18 cellular contexts compared by ENCODE assay signal in the genomic region with DNA sequence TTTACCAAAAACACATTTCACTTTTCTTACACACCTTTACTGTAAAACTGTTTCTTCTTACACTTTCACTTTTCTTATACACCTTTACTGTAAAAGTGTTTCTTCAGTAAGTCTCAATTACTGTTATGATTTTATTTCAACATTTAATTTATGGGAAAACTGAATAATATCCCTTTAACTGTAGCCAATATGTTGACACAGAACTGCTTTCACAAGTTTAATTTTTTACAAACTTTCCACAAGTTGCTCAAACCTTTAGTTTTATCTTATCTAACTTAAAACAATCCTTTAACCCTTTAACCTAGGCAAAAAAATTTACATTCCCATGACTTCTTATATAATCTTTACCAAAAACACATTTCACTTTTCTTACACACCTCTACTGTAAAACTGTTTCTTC.
DNase-seq lines count a peak whose midpoint lies in the region; ATAC-seq, FAIRE-seq and TF ChIP-seq lines count a peak whose summit lies in the region.
"Had no signal": no experiment of that assay in that cellular context is flagged by ENCODE, and none has a peak within 500 bp of the region (broad histone marks: within the 10 kb centered on the region; RNA-seq: fewer than 3 reads in every experiment).

No MANE protein-coding gene starts in this region.

- H3K27me3 ChIP-seq in pancreas: no peaks in the 10 kb centered on the region
- no peaks in the 10 kb centered on the region for H3K27me3 ChIP-seq in MG63

- no peaks in the 10 kb centered on the region for H3K9me3 ChIP-seq in A549
- H3K9me3 ChIP-seq in pancreas: no peaks in the 10 kb centered on the region
- H3K9me3 ChIP-seq in MG63: no peaks in the 10 kb centered on the region

- no peak for TF ChIP-seq RAD21 in A549 (conservative IDR thresholded peaks at IDR 0.05 in 1 of 2, IDR thresholded peaks at IDR 0.05 in 1 of 2)

- TF ChIP-seq CTCF in A549 (IDR thresholded peaks at IDR 0.05): no peak
- no peak for TF ChIP-seq CTCF in pancreas (IDR thresholded peaks at IDR 0.05)

- CTCF ChIA-PET in A549 (lab: Yijun Ruan, JAX): no interaction called here

- H3K36me3 ChIP-seq in pancreas (no peaks in the 10 kb centered on the region), MG63 (no peaks in the 10 kb centered on the region)

- TF ChIP-seq POLR2A in A549 (IDR thresholded peaks at IDR 0.05; ENCODE audit: low read length): no peak
- TF ChIP-seq POLR2A in GM12892 (IDR thresholded peaks at IDR 0.05; ENCODE audit: low read depth, low read length): no peak

- H3K4me3 ChIP-seq in A549: no peak overlapping the region
- H3K4me3 ChIP-seq in pancreas: no peak overlapping the region
- no peak overlapping the region for H3K4me3 ChIP-seq in MG63
- H3K4me3 ChIP-seq: GM12878, GM23248 had no signal

- DNase-seq in A549 (ENCODE audit: low read depth in 1 of 2, low spot score in 1 of 2) (no peak), GM12892 (ENCODE audit: insufficient read length) (no peak), pancreas (no peak), Right ventricle myocardium superior (no peak), MG63 (no peak)
- DNase-seq: AML-193; CD4-positive, alpha-beta T cell; DMS79 treated with DMSO at 0.1 percent for 48 hours; GM23248; HCEC 1CT; KBM-7 had no signal

- TF ChIP-seq EP300 in A549 (IDR thresholded peaks at IDR 0.05): no peak

- FAIRE-seq in A549 (lab: Jason Lieb, UNC): peak; percentile 59
- peak; percentile 67 for FAIRE-seq in GM12892 (lab: Jason Lieb, UNC)
- FAIRE-seq in islet of Langerhans (lab: Jason Lieb, UNC): peak; percentile 75
- no peak for FAIRE-seq in pancreas (lab: Jason Lieb, UNC)
- FAIRE-seq: GM12878, GM19239, H54, HTR-8/SVneo had no signal

- POLR2A ChIA-PET in A549 (lab: Yijun Ruan, JAX): no interaction called here

- no peak for ATAC-seq in A549
- peak; percentile 30 to 61 (median 44) for ATAC-seq in pancreas
- no peak for ATAC-seq in Right ventricle myocardium superior (ENCODE audit: poor library complexity)
- no peak for ATAC-seq in GM19467 (IDR thresholded peaks at IDR 0.05; ENCODE audit: unreplicated experiment)
- ATAC-seq: GM12878 had no signal

- no peak overlapping the region for H3K4me2 ChIP-seq in A549

- intact Hi-C loops in pancreas (cut with DNase I) (no loop called here), Right ventricle myocardium superior (cut with DNase I) (no loop called here)

- H3K27ac ChIP-seq in A549 (no peak overlapping the region), pancreas (peak overlapping the region in 2 of 4 donors; percentile 42 to 44)
- H3K27ac ChIP-seq: C4-2B, GM23248 had no signal

- no peaks in the 10 kb centered on the region for H3K4me1 ChIP-seq in A549
- peaks cover 15 to 47% (median 22%) of the 10 kb centered on the region in 3 donors for H3K4me1 ChIP-seq in pancreas

TF ChIP-seq in A549, 52 proteins besides CTCF, POLR2A, EP300 and RAD21:
- TF ChIP-seq, protein P1, sequence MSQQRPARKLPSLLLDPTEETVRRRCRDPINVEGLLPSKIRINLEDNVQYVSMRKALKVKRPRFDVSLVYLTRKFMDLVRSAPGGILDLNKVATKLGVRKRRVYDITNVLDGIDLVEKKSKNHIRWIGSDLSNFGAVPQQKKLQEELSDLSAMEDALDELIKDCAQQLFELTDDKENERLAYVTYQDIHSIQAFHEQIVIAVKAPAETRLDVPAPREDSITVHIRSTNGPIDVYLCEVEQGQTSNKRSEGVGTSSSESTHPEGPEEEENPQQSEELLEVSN (IDR thresholded peaks at IDR 0.05; ENCODE audit: borderline replicate concordance, low read depth): no peak
- TF ChIP-seq, protein P2, sequence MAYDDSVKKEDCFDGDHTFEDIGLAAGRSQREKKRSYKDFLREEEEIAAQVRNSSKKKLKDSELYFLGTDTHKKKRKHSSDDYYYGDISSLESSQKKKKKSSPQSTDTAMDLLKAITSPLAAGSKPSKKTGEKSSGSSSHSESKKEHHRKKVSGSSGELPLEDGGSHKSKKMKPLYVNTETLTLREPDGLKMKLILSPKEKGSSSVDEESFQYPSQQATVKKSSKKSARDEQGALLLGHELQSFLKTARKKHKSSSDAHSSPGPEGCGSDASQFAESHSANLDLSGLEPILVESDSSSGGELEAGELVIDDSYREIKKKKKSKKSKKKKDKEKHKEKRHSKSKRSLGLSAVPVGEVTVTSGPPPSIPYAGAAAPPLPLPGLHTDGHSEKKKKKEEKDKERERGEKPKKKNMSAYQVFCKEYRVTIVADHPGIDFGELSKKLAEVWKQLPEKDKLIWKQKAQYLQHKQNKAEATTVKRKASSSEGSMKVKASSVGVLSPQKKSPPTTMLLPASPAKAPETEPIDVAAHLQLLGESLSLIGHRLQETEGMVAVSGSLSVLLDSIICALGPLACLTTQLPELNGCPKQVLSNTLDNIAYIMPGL (CRISPR knock-in tag; IDR thresholded peaks at IDR 0.05; ENCODE audit: borderline replicate concordance): no peak
- TF ChIP-seq POLR2AphosphoS2 (conservative IDR thresholded peaks at IDR 0.05; ENCODE audit: low read length): no peak
- TF ChIP-seq, protein P3, sequence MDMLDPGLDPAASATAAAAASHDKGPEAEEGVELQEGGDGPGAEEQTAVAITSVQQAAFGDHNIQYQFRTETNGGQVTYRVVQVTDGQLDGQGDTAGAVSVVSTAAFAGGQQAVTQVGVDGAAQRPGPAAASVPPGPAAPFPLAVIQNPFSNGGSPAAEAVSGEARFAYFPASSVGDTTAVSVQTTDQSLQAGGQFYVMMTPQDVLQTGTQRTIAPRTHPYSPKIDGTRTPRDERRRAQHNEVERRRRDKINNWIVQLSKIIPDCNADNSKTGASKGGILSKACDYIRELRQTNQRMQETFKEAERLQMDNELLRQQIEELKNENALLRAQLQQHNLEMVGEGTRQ (IDR thresholded peaks at IDR 0.05): no peak
- no peak for TF ChIP-seq GATA3 (IDR thresholded peaks at IDR 0.05; ENCODE audit: borderline replicate concordance)
- no peak for TF ChIP-seq CEBPB (IDR thresholded peaks at IDR 0.05)
- TF ChIP-seq MYC (IDR thresholded peaks at IDR 0.05; ENCODE audit: borderline replicate concordance, low read length): no peak
- no peak for TF ChIP-seq FOSB (CRISPR knock-in tag; IDR thresholded peaks at IDR 0.05)
- TF ChIP-seq ZSCAN20 (CRISPR knock-in tag; IDR thresholded peaks at IDR 0.05): no peak
- TF ChIP-seq NPAS2 (CRISPR knock-in tag; IDR thresholded peaks at IDR 0.05; ENCODE audit: borderline replicate concordance): no peak
- TF ChIP-seq RNF2 (IDR thresholded peaks at IDR 0.05; ENCODE audit: borderline replicate concordance, low read depth): no peak
- TF ChIP-seq, protein P4, sequence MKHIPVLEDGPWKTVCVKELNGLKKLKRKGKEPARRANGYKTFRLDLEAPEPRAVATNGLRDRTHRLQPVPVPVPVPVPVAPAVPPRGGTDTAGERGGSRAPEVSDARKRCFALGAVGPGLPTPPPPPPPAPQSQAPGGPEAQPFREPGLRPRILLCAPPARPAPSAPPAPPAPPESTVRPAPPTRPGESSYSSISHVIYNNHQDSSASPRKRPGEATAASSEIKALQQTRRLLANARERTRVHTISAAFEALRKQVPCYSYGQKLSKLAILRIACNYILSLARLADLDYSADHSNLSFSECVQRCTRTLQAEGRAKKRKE (CRISPR knock-in tag; IDR thresholded peaks at IDR 0.05; ENCODE audit: low read depth): no peak

Comparison
In these comparisons a context has a peak if more than half of its experiments do, and no peak if none do; other contexts are left out.
1. ATAC-seq: peak in pancreas (4 of 4); none in A549 (0 of 2), Right ventricle myocardium superior (single experiment) and GM19467 (single experiment).